Comparison of ENCODE assay signal across 1 cellular context in genomic region chr1:201895913-201896807, GRCh38.
TF ChIP-seq lines count a peak whose summit lies in the region.

No MANE protein-coding gene starts in this region.

TF ChIP-seq in HepG2, 621 proteins besides CTCF, POLR2A, EP300 and RAD21 (continued from another document and continues in another):
- TF ChIP-seq DDIT3 (CRISPR knock-in tag; IDR thresholded peaks at IDR 0.05): no peak
- no peak for TF ChIP-seq ETS1 (CRISPR knock-in tag; IDR thresholded peaks at IDR 0.05)
- no peak for TF ChIP-seq KLF13 (CRISPR knock-in tag; IDR thresholded peaks at IDR 0.05)
- no peak for TF ChIP-seq SAFB2 (CRISPR knock-in tag; IDR thresholded peaks at IDR 0.05; ENCODE audit: borderline replicate concordance, low read depth)
- TF ChIP-seq ZNF850 (CRISPR knock-in tag; conservative IDR thresholded peaks at IDR 0.05): no peak
- TF ChIP-seq SUZ12 (IDR thresholded peaks at IDR 0.05; ENCODE audit: low read depth, low read length): no peak
- TF ChIP-seq RFX3 (CRISPR knock-in tag; IDR thresholded peaks at IDR 0.05): no peak
- TF ChIP-seq PRDM15 (CRISPR knock-in tag; IDR thresholded peaks at IDR 0.05): no peak
- no peak for TF ChIP-seq THYN1 (CRISPR knock-in tag; IDR thresholded peaks at IDR 0.05; ENCODE audit: borderline replicate concordance, low read depth)
- TF ChIP-seq ZNF704 (CRISPR knock-in tag; IDR thresholded peaks at IDR 0.05; ENCODE audit: borderline replicate concordance): no peak
- TF ChIP-seq MZF1 (CRISPR knock-in tag; IDR thresholded peaks at IDR 0.05; ENCODE audit: borderline replicate concordance): no peak
- TF ChIP-seq ZNF670 (CRISPR knock-in tag; IDR thresholded peaks at IDR 0.05; ENCODE audit: borderline replicate concordance): no peak
- TF ChIP-seq SSRP1 (CRISPR knock-in tag; IDR thresholded peaks at IDR 0.05): no peak
- no peak for TF ChIP-seq GLI4 (CRISPR knock-in tag; IDR thresholded peaks at IDR 0.05; ENCODE audit: borderline replicate concordance)
- no peak for TF ChIP-seq ZNF180 (CRISPR knock-in tag; IDR thresholded peaks at IDR 0.05; ENCODE audit: borderline replicate concordance, low read depth)
- no peak for TF ChIP-seq ZNF414 (CRISPR knock-in tag; IDR thresholded peaks at IDR 0.05)
- TF ChIP-seq MEIS2 (CRISPR knock-in tag; IDR thresholded peaks at IDR 0.05): no peak
- TF ChIP-seq ZBTB33 (CRISPR knock-in tag; IDR thresholded peaks at IDR 0.05): no peak
- no peak; the same call in 1 of the 2 replicates for TF ChIP-seq FOXP4 (CRISPR knock-in tag; IDR thresholded peaks at IDR 0.05)
- TF ChIP-seq IKZF5 (CRISPR knock-in tag; IDR thresholded peaks at IDR 0.05): peak; percentile 49; the same call in 1 of the 2 replicates
- no peak for TF ChIP-seq ZNF589 (CRISPR knock-in tag; conservative IDR thresholded peaks at IDR 0.05)
- no peak for TF ChIP-seq MLX (CRISPR knock-in tag; IDR thresholded peaks at IDR 0.05)
- TF ChIP-seq SMAD3 (CRISPR knock-in tag; IDR thresholded peaks at IDR 0.05): peak; percentile 62; the same call in 1 of the 2 replicates
- no peak for TF ChIP-seq AGO1 (IDR thresholded peaks at IDR 0.05; ENCODE audit: low read depth, low read length, poor library complexity, severe bottlenecking)
- no peak for TF ChIP-seq HMGA1 (CRISPR knock-in tag; conservative IDR thresholded peaks at IDR 0.05)
- no peak for TF ChIP-seq ZSCAN20 (CRISPR knock-in tag; IDR thresholded peaks at IDR 0.05; ENCODE audit: borderline replicate concordance)
- no peak for TF ChIP-seq TBX2 (CRISPR knock-in tag; IDR thresholded peaks at IDR 0.05; ENCODE audit: borderline replicate concordance)
- no peak for TF ChIP-seq REL (CRISPR knock-in tag; conservative IDR thresholded peaks at IDR 0.05)
- peak; percentile 64 for TF ChIP-seq GABPB1 (CRISPR knock-in tag; IDR thresholded peaks at IDR 0.05)
- TF ChIP-seq NR2F2 (IDR thresholded peaks at IDR 0.05; ENCODE audit: borderline replicate concordance, low read depth): no peak
- TF ChIP-seq PHF21A (CRISPR knock-in tag; IDR thresholded peaks at IDR 0.05): no peak
- TF ChIP-seq DMAP1 (CRISPR knock-in tag; IDR thresholded peaks at IDR 0.05): no peak
- peak; percentile 95 for TF ChIP-seq CBFB (CRISPR knock-in tag; IDR thresholded peaks at IDR 0.05)
- no peak for TF ChIP-seq ZNF326 (CRISPR knock-in tag; IDR thresholded peaks at IDR 0.05; ENCODE audit: borderline replicate concordance)
- no peak for TF ChIP-seq ZNF597 (CRISPR knock-in tag; IDR thresholded peaks at IDR 0.05)
- TF ChIP-seq ELF4 (CRISPR knock-in tag; IDR thresholded peaks at IDR 0.05; ENCODE audit: borderline replicate concordance): no peak
- TF ChIP-seq SIX4 (CRISPR knock-in tag; IDR thresholded peaks at IDR 0.05): no peak
- TF ChIP-seq ZNF263 (CRISPR knock-in tag; IDR thresholded peaks at IDR 0.05): peak; percentile 100
- TF ChIP-seq KLF15 (CRISPR knock-in tag; IDR thresholded peaks at IDR 0.05; ENCODE audit: borderline replicate concordance): no peak
- TF ChIP-seq PCBP2 (optimal IDR thresholded peaks at IDR 0.05; ENCODE audit: low read depth, low read length, poor library complexity, severe bottlenecking): no peak
- no peak for TF ChIP-seq MIER3 (CRISPR knock-in tag; IDR thresholded peaks at IDR 0.05; ENCODE audit: borderline replicate concordance)
- TF ChIP-seq HMGXB4 (CRISPR knock-in tag; IDR thresholded peaks at IDR 0.05; ENCODE audit: borderline replicate concordance in 1 of 2, low read depth in 1 of 2): peak; percentile 18 to 73; a peak in 2 of 4 replicates
- TF ChIP-seq ZNF274 (CRISPR knock-in tag; IDR thresholded peaks at IDR 0.05): 0 out of 2 replicates have a peak, but pooled peaks have one; percentile 40
- no peak for TF ChIP-seq ZNF841 (CRISPR knock-in tag; IDR thresholded peaks at IDR 0.05; ENCODE audit: borderline replicate concordance)
- 0 out of 2 replicates have a peak, but pooled peaks have one; percentile 23 for TF ChIP-seq PATZ1 (CRISPR knock-in tag; IDR thresholded peaks at IDR 0.05)
- no peak for TF ChIP-seq ZNF101 (CRISPR knock-in tag; IDR thresholded peaks at IDR 0.05; ENCODE audit: borderline replicate concordance, low read depth)
- TF ChIP-seq NR2C2 (CRISPR knock-in tag; IDR thresholded peaks at IDR 0.05; ENCODE audit: borderline replicate concordance): no peak
- TF ChIP-seq SOX6 (IDR thresholded peaks at IDR 0.05): no peak
- peak; percentile 41; the same call in 1 of the 2 replicates for TF ChIP-seq SOX6 (CRISPR knock-in tag; IDR thresholded peaks at IDR 0.05)
